In the genomic region with DNA sequence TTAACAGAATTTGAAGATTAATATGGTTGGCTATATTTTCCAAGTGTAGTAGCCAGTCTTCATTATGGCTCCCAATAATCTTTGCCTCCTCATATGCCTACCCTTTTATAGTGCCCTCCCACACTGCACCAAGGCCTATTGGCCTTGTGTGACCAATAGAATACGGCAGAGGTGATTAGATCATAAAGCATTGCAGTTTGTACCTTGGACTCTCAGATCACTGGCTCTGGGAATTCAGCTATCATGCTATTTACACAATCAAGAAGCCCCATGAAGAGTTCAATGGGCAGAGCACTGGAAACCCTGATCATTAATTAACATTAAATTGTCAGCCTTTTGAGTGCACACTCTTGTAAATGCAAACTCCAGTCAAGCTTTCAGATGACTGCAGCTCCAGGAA, we compare ENCODE assay signal across 24 cellular contexts.
"Had no signal": no experiment of that assay in that cellular context is flagged by ENCODE, and none has a peak within 500 bp of the region (broad histone marks: within the 10 kb centered on the region; RNA-seq: fewer than 3 reads in every experiment).

No MANE protein-coding gene starts in this region.

- ATAC-seq: activated naive CD4-positive, alpha-beta T cell treated with anti-CD3 and anti-CD28 coated beads, Interleukin-2, amount 50 U/mL, for 72 hours; activated T-helper 17 cell treated with anti-CD3 and anti-CD28 coated beads, Interleukin-2, amount 50 U/mL, for 72 hours; left lung; natural killer cell; WTC11 had no signal

- H3K4me3 Mint-ChIP-seq: activated T-cell treated with anti-CD3 and anti-CD28 coated beads, Interleukin-2, amount 50 U/mL, for 24 hours; activated T-helper 17 cell treated with anti-CD3 and anti-CD28 coated beads, Interleukin-2, amount 50 U/mL, for 72 hours; brain; dendritic cell treated with granulocyte-macrophage colony-stimulating factor and Interleukin-4, amounts not matched to agents 40 ng/mL and 50 ng/mL, for 4 days; natural killer cell; stimulated activated naive CD8-positive, alpha-beta T cell treated with anti-CD3 and anti-CD28 coated beads, Interleukin-15, Interleukin-2, amounts not matched to agents 100 ng/mL and 50 ng/mL, for 24 hours; WTC11 had no signal

- H3K36me3 ChIP-seq: left lung, thyroid gland had no signal

- H3K4me1 ChIP-seq: left lung, thyroid gland had no signal

- DNase-seq: activated CD4-positive, alpha-beta T cell treated with anti-CD3 and anti-CD28 coated beads, Interleukin-2, amount 50 U/mL, for 4 hours; activated CD8-positive, alpha-beta memory T cell treated with anti-CD3 and anti-CD28 coated beads for 24 hours; activated CD8-positive, alpha-beta memory T cell treated with anti-CD3 and anti-CD28 coated beads, Interleukin-2, amount 50 U/mL, for 4 hours; activated T-cell treated with anti-CD3 and anti-CD28 coated beads, Interleukin-2, amount 50 U/mL, for 24 hours; aorta; effector CD4-positive, alpha-beta T cell; erythroblast; foreskin fibroblast; kidney; left lung; natural killer cell; retina; stimulated activated CD4-positive, alpha-beta T cell treated with anti-CD3 and anti-CD28 coated beads, Interleukin-12 subunit alpha, Interleukin-12 subunit beta, amount 100 ng/mL, for 4 hours; stimulated activated CD4-positive, alpha-beta T cell treated with anti-CD3 and anti-CD28 coated beads, Interleukin-4, amount 100 ng/mL, for 4 hours; substantia nigra; T-helper 9 cell; thyroid gland had no signal

- H3K4me1 Mint-ChIP-seq: activated T-helper 17 cell treated with anti-CD3 and anti-CD28 coated beads, Interleukin-2, amount 50 U/mL, for 72 hours; natural killer cell had no signal

- FAIRE-seq: endometrium, kidney had no signal

- H3K27ac Mint-ChIP-seq: activated naive CD4-positive, alpha-beta T cell treated with anti-CD3 and anti-CD28 coated beads, Interleukin-2, amount 50 U/mL, for 72 hours; activated T-cell treated with anti-CD3 and anti-CD28 coated beads, Interleukin-2, amount 50 U/mL, for 24 hours; activated T-helper 17 cell treated with anti-CD3 and anti-CD28 coated beads, Interleukin-2, amount 50 U/mL, for 72 hours; brain; dendritic cell treated with granulocyte-macrophage colony-stimulating factor and Interleukin-4, amounts not matched to agents 40 ng/mL and 50 ng/mL, for 4 days; natural killer cell; stimulated activated naive CD8-positive, alpha-beta T cell treated with anti-CD3 and anti-CD28 coated beads, Interleukin-15, Interleukin-2, amounts not matched to agents 100 ng/mL and 50 ng/mL, for 24 hours; WTC11 had no signal

- H3K9me3 Mint-ChIP-seq: dendritic cell treated with granulocyte-macrophage colony-stimulating factor and Interleukin-4, amounts not matched to agents 40 ng/mL and 50 ng/mL, for 4 days; stimulated activated naive CD8-positive, alpha-beta T cell treated with anti-CD3 and anti-CD28 coated beads, Interleukin-15, Interleukin-2, amounts not matched to agents 100 ng/mL and 50 ng/mL, for 24 hours; WTC11 had no signal

- H3K27me3 Mint-ChIP-seq: activated T-cell treated with anti-CD3 and anti-CD28 coated beads, Interleukin-2, amount 50 U/mL, for 24 hours; activated T-helper 17 cell treated with anti-CD3 and anti-CD28 coated beads, Interleukin-2, amount 50 U/mL, for 72 hours; dendritic cell treated with granulocyte-macrophage colony-stimulating factor and Interleukin-4, amounts not matched to agents 40 ng/mL and 50 ng/mL, for 4 days; stimulated activated naive CD8-positive, alpha-beta T cell treated with anti-CD3 and anti-CD28 coated beads, Interleukin-15, Interleukin-2, amounts not matched to agents 100 ng/mL and 50 ng/mL, for 24 hours had no signal

- H3K4me3 ChIP-seq: left lung, thyroid gland had no signal

- H3K36me3 Mint-ChIP-seq: activated naive CD4-positive, alpha-beta T cell treated with anti-CD3 and anti-CD28 coated beads, Interleukin-2, amount 50 U/mL, for 72 hours; brain; WTC11 had no signal

- H3K27me3 ChIP-seq: left lung, thyroid gland had no signal

- H3K9me3 ChIP-seq: left lung, thyroid gland had no signal

- H3K27ac ChIP-seq: left lung, thyroid gland had no signal
